ENCODE assay signal across 11 cellular contexts in genomic region chr6:5728726-5729434, GRCh38.
DNase-seq lines count a peak whose midpoint lies in the region; ATAC-seq and TF ChIP-seq lines count a peak whose summit lies in the region.
"Had no signal": no experiment of that assay in that cellular context is flagged by ENCODE, and none has a peak within 500 bp of the region (broad histone marks: within the 10 kb centered on the region; RNA-seq: fewer than 3 reads in every experiment).

No MANE protein-coding gene starts in this region.

- H3K4me3 ChIP-seq in kidney epithelial cell (ENCODE audit: low read depth, low read length): no peak overlapping the region
- H3K4me3 ChIP-seq: testis had no signal

- peak overlapping the region; percentile 54 for H3K27ac ChIP-seq in RWPE1
- H3K27ac ChIP-seq: testis had no signal

- ATAC-seq in GM21360 (IDR thresholded peaks at IDR 0.05; ENCODE audit: unreplicated experiment): no peak
- no peak for ATAC-seq in HG02973 (IDR thresholded peaks at IDR 0.05; ENCODE audit: unreplicated experiment)

- DNase-seq in DMS53 (lab: John Stamatoyannopoulos, UW): peak; percentile 96
- DNase-seq in M059J (ENCODE audit: low read depth): peak; percentile 83
- peak; percentile 58 for DNase-seq in RWPE1 (ENCODE audit: low spot score)
- peak; percentile 43 for DNase-seq in kidney epithelial cell (ENCODE audit: low read depth)
- no peak for DNase-seq in effector CD4-positive, alpha-beta T cell
- DNase-seq in C1 segment of cervical spinal cord (lab: John Stamatoyannopoulos, UW): no peak
- DNase-seq: activated naive CD8-positive, alpha-beta T cell treated with anti-CD3 and anti-CD28 coated beads, Interleukin-2, amount 10 ng/mL, durations not matched to agents 7 days and 5 days; MM.1S; testis had no signal

- H3K27me3 ChIP-seq in kidney epithelial cell (ENCODE audit: control insufficient read depth, insufficient read depth, low read length): no peaks in the 10 kb centered on the region
- H3K27me3 ChIP-seq: testis had no signal

- CTCF ChIA-PET in RWPE1 (lab: Yijun Ruan, JAX): no interaction called here

- POLR2A ChIA-PET in RWPE1 (lab: Yijun Ruan, JAX; ENCODE audit: low non-redundant PET): no interaction called here

- TF ChIP-seq CTCF in RWPE1 (conservative IDR thresholded peaks at IDR 0.05; ENCODE audit: low read depth) (no peak), kidney epithelial cell (IDR thresholded peaks at IDR 0.05; ENCODE audit: insufficient read depth, low read length, poor library complexity, severe bottlenecking) (no peak)

- no peaks in the 10 kb centered on the region for H3K36me3 ChIP-seq in kidney epithelial cell (ENCODE audit: control insufficient read depth, insufficient read depth, low read length)

Comparison
In these comparisons a context has a peak if more than half of its experiments do, and no peak if none do; other contexts are left out.
1. DNase-seq: peak in DMS53 (single experiment), M059J (single experiment), RWPE1 (single experiment) and kidney epithelial cell (single experiment); none in effector CD4-positive, alpha-beta T cell (single experiment) and C1 segment of cervical spinal cord (0 of 14).